24 cellular contexts compared by ENCODE assay signal in genomic region chr3:53478921-53479664, GRCh38. TPM values are rescaled to one million over a fixed set of nuclear protein-coding genes. Genes with fewer than 3 reads are reported as not detected.
DNase-seq lines count a peak whose midpoint lies in the region; ATAC-seq and TF ChIP-seq lines count a peak whose summit lies in the region.
"Had no signal": no experiment of that assay in that cellular context is flagged by ENCODE, and none has a peak within 500 bp of the region (broad histone marks: within the 10 kb centered on the region; RNA-seq: fewer than 3 reads in every experiment).

No MANE protein-coding gene starts in this region.

- no peak overlapping the region for H4K8ac ChIP-seq in H9 (replicated peaks; ENCODE audit: insufficient read length, low read depth, low read length)

- H3K27me3 Mint-ChIP-seq in H9 (ENCODE audit: low read depth) = peaks cover 8% of the 10 kb centered on the region; the same call in 1 of the 2 replicates

- H4K20me1 ChIP-seq in H9 (ENCODE audit: control insufficient read depth, insufficient read depth, insufficient read length) = no peaks in the 10 kb centered on the region

- no CpG with 5 or more reads among the region's 4 CpGs for WGBS in H9 (ENCODE audit: extremely low coverage, insufficient read length, low lambda C conversion rate)

- no peak overlapping the region for H3T11ph ChIP-seq in H9 (ENCODE audit: low read length)

- H3K36me3 ChIP-seq in mucosa of rectum (ENCODE audit: control insufficient read depth in 2 of 2, insufficient read depth in 2 of 2, low read length in 2 of 2) (no peaks in the 10 kb centered on the region), upper lobe of right lung (no peaks in the 10 kb centered on the region)
- H3K36me3 ChIP-seq: upper lobe of left lung, WERI-Rb-1 had no signal

- no peaks in the 10 kb centered on the region for H3K27me3 ChIP-seq in mucosa of rectum (ENCODE audit: control insufficient read depth in 2 of 2, insufficient read depth in 2 of 2, low read length in 2 of 2)
- H3K27me3 ChIP-seq in H9 (ENCODE audit: insufficient read depth, low read length) = no peaks in the 10 kb centered on the region
- H3K27me3 ChIP-seq in upper lobe of right lung = no peaks in the 10 kb centered on the region
- H3K27me3 ChIP-seq: upper lobe of left lung had no signal

- no peak overlapping the region for H2BK20ac ChIP-seq in H9 (ENCODE audit: low read depth, low read length, poor library complexity, severe bottlenecking)

- no peaks in the 10 kb centered on the region for H3K9me3 ChIP-seq in mucosa of rectum (ENCODE audit: control insufficient read depth in 2 of 2, low read length in 2 of 2)
- H3K9me3 ChIP-seq in H9 (ENCODE audit: control insufficient read depth, low read depth, low read length) = no peaks in the 10 kb centered on the region
- H3K9me3 ChIP-seq in upper lobe of right lung = no peaks in the 10 kb centered on the region
- H3K9me3 ChIP-seq: upper lobe of left lung had no signal

- no peaks in the 10 kb centered on the region for H3K36me3 Mint-ChIP-seq in H9 (ENCODE audit: insufficient read depth in 1 of 3, low read depth in 3 of 3)
- H3K36me3 Mint-ChIP-seq: activated CD8-positive, alpha-beta memory T cell treated with anti-CD3 and anti-CD28 coated beads, Interleukin-2, amount 10 ng/mL, durations not matched to agents 7 days and 5 days; CD14-positive monocyte; memory B cell; naive B cell had no signal

- H3K4me3 ChIP-seq in mucosa of rectum (ENCODE audit: low read length in 2 of 2) = peak overlapping the region in 1 of 2 donors; percentile 31
- H3K4me3 ChIP-seq in foreskin fibroblast (ENCODE audit: low read depth in 1 of 2, low read length in 2 of 2) = no peak overlapping the region
- no peak overlapping the region for H3K4me3 ChIP-seq in upper lobe of right lung
- H3K4me3 ChIP-seq: GM12878, upper lobe of left lung had no signal

- H3K23ac ChIP-seq in H9 (ENCODE audit: insufficient read length, low read depth, low read length) = no peak overlapping the region

- no peak overlapping the region for H2BK120ac ChIP-seq in H9 (ENCODE audit: low read depth, low read length, poor library complexity, severe bottlenecking)

- no peaks in the 10 kb centered on the region for H3K79me1 ChIP-seq in H9 (ENCODE audit: insufficient read depth, low read depth, low read length, poor library complexity, severe bottlenecking)

- H2BK15ac ChIP-seq in H9 (ENCODE audit: low read depth, low read length) = no peak overlapping the region

- H2AFZ ChIP-seq in H9 (ENCODE audit: low read length) = no peak overlapping the region

- no peak for TF ChIP-seq CTCF in VCaP (conservative IDR thresholded peaks at IDR 0.05)
- no peak for TF ChIP-seq CTCF in foreskin fibroblast (IDR thresholded peaks at IDR 0.05; ENCODE audit: low read depth, low read length)
- no peak for TF ChIP-seq CTCF in H9 (conservative IDR thresholded peaks at IDR 0.05)
- TF ChIP-seq CTCF in upper lobe of right lung (IDR thresholded peaks at IDR 0.05) = no peak

- peaks cover 0 to 3% of the 10 kb centered on the region in 2 experiments; a peak in 3 of 4 replicates for H3K4me1 Mint-ChIP-seq in H9
- H3K4me1 Mint-ChIP-seq: activated CD8-positive, alpha-beta memory T cell treated with anti-CD3 and anti-CD28 coated beads, Interleukin-2, amount 10 ng/mL, durations not matched to agents 7 days and 5 days; CD14-positive monocyte; memory B cell; naive B cell had no signal

- H3K23me2 ChIP-seq in H9 (ENCODE audit: insufficient read length, low read depth, low read length, poor library complexity, severe bottlenecking) = no peaks in the 10 kb centered on the region

- peak overlapping the region; percentile 88 for H3K27ac ChIP-seq in VCaP
- peak overlapping the region; percentile 71 to 82 for H3K27ac ChIP-seq in mucosa of rectum (ENCODE audit: low read depth in 2 of 2, low read length in 2 of 2)
- no peak overlapping the region for H3K27ac ChIP-seq in H9 (ENCODE audit: insufficient read length, low read depth, low read length)
- no peak overlapping the region for H3K27ac ChIP-seq in upper lobe of right lung
- H3K27ac ChIP-seq: HL-60, upper lobe of left lung, WERI-Rb-1 had no signal

- H3K14ac ChIP-seq in H9 (ENCODE audit: insufficient read depth, low read length) = no peak overlapping the region

- H2BK12ac ChIP-seq in H9 (ENCODE audit: insufficient read length, low read depth, low read length) = no peak overlapping the region

- H2BK5ac ChIP-seq in H9 (ENCODE audit: insufficient read length, low read length) = no peak overlapping the region

- no peak overlapping the region for H3K18ac ChIP-seq in H9 (ENCODE audit: insufficient read length, low read depth, low read length)

- intact Hi-C loops in upper lobe of right lung (cut with DNase I) = no loop called here

- ATAC-seq in upper lobe of right lung = no peak
- ATAC-seq: activated CD8-positive, alpha-beta memory T cell treated with anti-CD3 and anti-CD28 coated beads, Interleukin-2, amount 10 ng/mL, durations not matched to agents 7 days and 5 days; GM12878 had no signal

- H4K5ac ChIP-seq in H9 (ENCODE audit: insufficient read length, low read depth, low read length) = no peak overlapping the region

- H3K4me1 ChIP-seq in mucosa of rectum (ENCODE audit: control insufficient read depth in 2 of 2, insufficient read depth in 2 of 2, low read length in 2 of 2) (peaks cover 14 to 15% of the 10 kb centered on the region in 2 donors), H9 (ENCODE audit: insufficient read depth, low read length) (no peaks in the 10 kb centered on the region), upper lobe of right lung (no peaks in the 10 kb centered on the region)
- H3K4me1 ChIP-seq: upper lobe of left lung had no signal

- DNase-seq in islet precursor cell = peak; percentile 89
- no peak for DNase-seq in foreskin fibroblast
- no peak for DNase-seq in H9
- no peak for DNase-seq in upper lobe of right lung
- no peak for DNase-seq in activated CD4-positive, CD25-positive, alpha-beta regulatory T cell treated with anti-CD3 and anti-CD28 coated beads, Interleukin-2, amount 50 U/mL, for 72 hours
- DNase-seq: activated CD8-positive, alpha-beta memory T cell treated with anti-CD3 and anti-CD28 coated beads, Interleukin-2, amount 10 ng/mL, durations not matched to agents 7 days and 5 days; activated naive CD4-positive, alpha-beta T cell; activated T-cell treated with anti-CD3 and anti-CD28 coated beads, Interleukin-2, amount 50 U/mL, for 48 hours; head of caudate nucleus; HFFc6; naive B cell; NCI-H1694 treated with DMSO at 0.1 percent for 48 hours; NCI-H524 treated with DMSO at 0.1 percent for 48 hours; occipital lobe; Right ventricle myocardium superior; T-helper 9 cell; upper lobe of left lung; WERI-Rb-1 had no signal

- no peak overlapping the region for H3K27ac Mint-ChIP-seq in H9
- H3K27ac Mint-ChIP-seq: activated CD8-positive, alpha-beta memory T cell treated with anti-CD3 and anti-CD28 coated beads, Interleukin-2, amount 10 ng/mL, durations not matched to agents 7 days and 5 days; CD14-positive monocyte; HFFc6; memory B cell; naive B cell had no signal

- H3K9me3 Mint-ChIP-seq in H9 = no peaks in the 10 kb centered on the region; a peak in 1 of 5 replicates
- H3K9me3 Mint-ChIP-seq: HFFc6, memory B cell had no signal

- no peak overlapping the region for H3K4ac ChIP-seq in H9 (ENCODE audit: low read depth, low read length)

- H3K9ac ChIP-seq in mucosa of rectum (ENCODE audit: low read depth in 1 of 2, low read length in 2 of 2) (peak overlapping the region in 1 of 2 donors; percentile 3), H9 (ENCODE audit: extremely low read depth, insufficient read length, low read length) (no peak overlapping the region)

- H3K79me2 ChIP-seq in H9 (ENCODE audit: insufficient read depth, low read length) = no peaks in the 10 kb centered on the region

- H4K91ac ChIP-seq in H9 (ENCODE audit: insufficient read length, low read depth, low read length) = no peak overlapping the region

- H3K4me2 ChIP-seq in H9 (ENCODE audit: insufficient read depth, insufficient read length, low read length) = no peak overlapping the region

- no peak overlapping the region for H3K56ac ChIP-seq in H9 (ENCODE audit: insufficient read length, low read depth, low read length)

- no peak overlapping the region for H3K4me3 Mint-ChIP-seq in H9
- H3K4me3 Mint-ChIP-seq: activated CD8-positive, alpha-beta memory T cell treated with anti-CD3 and anti-CD28 coated beads, Interleukin-2, amount 10 ng/mL, durations not matched to agents 7 days and 5 days; CD14-positive monocyte; HFFc6; memory B cell; naive B cell had no signal

- H2AK5ac ChIP-seq in H9 (ENCODE audit: insufficient read length, low read length) = no peak overlapping the region

RNA-seq across cellular contexts. Expression of gene CACNA1D, which starts 15.3 kb away (rescaled TPM):
- total RNA-seq in H9 (2021) = 1.9 and 3.5 TPM in 2 replicates
- total RNA-seq in upper lobe of right lung = 47.2 TPM

Comparison
In these comparisons a context has a peak if more than half of its experiments do, and no peak if none do; other contexts are left out.
1. H3K27ac ChIP-seq: peak in VCaP (single experiment) and mucosa of rectum (2 of 2); none in H9 (single experiment) and upper lobe of right lung (single experiment).
2. RNA of gene CACNA1D, which starts 15.3 kb away (total RNA-seq): 47.2 TPM in upper lobe of right lung (single experiment); 1.9 to 3.5 TPM in H9; every median in the first group is over 10 times any median in the second.